In the genomic region with DNA sequence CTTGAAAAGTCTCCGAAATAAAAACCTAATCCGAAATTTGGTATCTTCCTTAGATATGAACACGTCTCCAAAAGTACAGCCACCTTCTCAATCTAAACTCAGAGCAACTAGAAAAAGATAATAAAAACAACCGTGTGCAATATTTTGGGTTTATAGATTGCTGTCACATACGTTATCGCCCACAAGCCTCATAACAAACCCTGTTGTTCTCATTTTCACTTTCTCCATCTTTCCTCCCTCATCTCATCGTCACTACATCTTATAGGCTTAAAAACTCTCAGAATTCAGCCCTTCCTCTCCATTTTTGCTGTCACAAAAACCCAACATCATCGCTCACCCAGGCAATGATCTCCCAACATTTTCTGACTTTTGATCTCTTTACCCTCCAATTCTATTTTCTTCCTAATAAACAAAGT, we compare ENCODE assay signal across 8 cellular contexts. TPM values are rescaled to one million over a fixed set of nuclear protein-coding genes. Genes with fewer than 3 reads are reported as not detected.
DNase-seq lines count a peak whose midpoint lies in the region; ATAC-seq and TF ChIP-seq lines count a peak whose summit lies in the region.

No MANE protein-coding gene starts in this region.

- H3K36me3 ChIP-seq in heart left ventricle (peaks cover 0 to 8% (median 0%) of the 10 kb centered on the region in 9 donors), RWPE2 (ENCODE audit: low read depth) (no peaks in the 10 kb centered on the region), gastroesophageal sphincter (no peaks in the 10 kb centered on the region)

- no peaks in the 10 kb centered on the region for H3K9me3 Mint-ChIP-seq in stimulated activated naive CD8-positive, alpha-beta T cell treated with anti-CD3 and anti-CD28 coated beads, Interleukin-15, amount 100 ng/mL, for 72 hours

- no peak for TF ChIP-seq POLR2A in heart left ventricle (IDR thresholded peaks at IDR 0.05)
- no peak for TF ChIP-seq POLR2A in gastroesophageal sphincter (IDR thresholded peaks at IDR 0.05)

- DNase-seq in heart left ventricle (no peak), Right ventricle myocardium superior (no peak), RWPE2 (ENCODE audit: low spot score) (no peak), GM13977 (ENCODE audit: low spot score) (no peak), MV-4-11 (lab: John Stamatoyannopoulos, UW) (no peak)
- DNase-seq in stimulated activated naive CD8-positive, alpha-beta T cell treated with anti-CD3 and anti-CD28 coated beads, Interleukin-15, amount 100 ng/mL, for 72 hours: no peak
- no peak for DNase-seq in effector CD4-positive, alpha-beta T cell

- no peak for TF ChIP-seq EP300 in gastroesophageal sphincter (IDR thresholded peaks at IDR 0.05)

- H3K4me1 ChIP-seq in heart left ventricle: peaks cover 0 to 42% (median 18%) of the 10 kb centered on the region in 12 donors
- peaks cover 5% of the 10 kb centered on the region for H3K4me1 ChIP-seq in RWPE2 (ENCODE audit: insufficient read depth, poor library complexity, severe bottlenecking)
- peaks cover 0 to 42% (median 13%) of the 10 kb centered on the region in 3 donors for H3K4me1 ChIP-seq in gastroesophageal sphincter

- peak overlapping the region in 11 of 12 donors; percentile 17 to 84 (median 47) for H3K27ac ChIP-seq in heart left ventricle
- no peak overlapping the region for H3K27ac ChIP-seq in RWPE2 (ENCODE audit: poor library complexity, severe bottlenecking)
- peak overlapping the region; percentile 44 to 75 (median 73) for H3K27ac ChIP-seq in gastroesophageal sphincter

- intact Hi-C loops in heart left ventricle (cut with DNase I): loop anchor here in 2 of 10 donors (1.0 to 10.0 kb wide), 2 partner anchors 11 to 352 kb away; a partner anchor contains a TSS
- intact Hi-C loops in Right ventricle myocardium superior (cut with DNase I): loop anchor here (10.0 kb wide), 1 partner anchor 352 kb away; no protein-coding TSS in a partner anchor

- H3K9me3 ChIP-seq in heart left ventricle (no peaks in the 10 kb centered on the region), RWPE2 (ENCODE audit: severe bottlenecking) (no peaks in the 10 kb centered on the region), gastroesophageal sphincter (no peaks in the 10 kb centered on the region)

- peak overlapping the region; percentile 95 to 97 for H3K27ac Mint-ChIP-seq in stimulated activated naive CD8-positive, alpha-beta T cell treated with anti-CD3 and anti-CD28 coated beads, Interleukin-15, amount 100 ng/mL, for 72 hours

- TF ChIP-seq CTCF in heart left ventricle (IDR thresholded peaks at IDR 0.05) (no peak), RWPE2 (IDR thresholded peaks at IDR 0.05; ENCODE audit: poor library complexity, severe bottlenecking) (no peak), gastroesophageal sphincter (IDR thresholded peaks at IDR 0.05) (no peak), GM13977 (IDR thresholded peaks at IDR 0.05; ENCODE audit: extremely low read depth, insufficient read depth, missing control alignments) (no peak)

- WGBS in heart left ventricle, 4 donors: 15 to 19% (median 17%) methylated on average over 8 of the region's 8 CpGs
- 11 to 20% methylated on average over 8 of the region's 8 CpGs for WGBS in gastroesophageal sphincter (ENCODE audit: low coverage in 1 of 2), 2 donors

- peaks cover 7% of the 10 kb centered on the region for H3K27me3 Mint-ChIP-seq in stimulated activated naive CD8-positive, alpha-beta T cell treated with anti-CD3 and anti-CD28 coated beads, Interleukin-15, amount 100 ng/mL, for 72 hours

- H3K4me3 Mint-ChIP-seq in stimulated activated naive CD8-positive, alpha-beta T cell treated with anti-CD3 and anti-CD28 coated beads, Interleukin-15, amount 100 ng/mL, for 72 hours: peak overlapping the region; percentile 96 to 97

- ATAC-seq in heart left ventricle (no peak), Right ventricle myocardium superior (ENCODE audit: poor library complexity) (no peak), RWPE2 (ENCODE audit: low read depth) (no peak), gastroesophageal sphincter (no peak)
- peak; percentile 65 for ATAC-seq in stimulated activated naive CD8-positive, alpha-beta T cell treated with anti-CD3 and anti-CD28 coated beads, Interleukin-15, amount 100 ng/mL, for 72 hours

- in situ Hi-C loops in GM13977 (cut with MboI; ENCODE audit: low pct_unique_long_range_greater_than_20kb, low sequenced_read_pairs, unreplicated experiment): no loop called here

- H3K27me3 ChIP-seq in heart left ventricle (peaks cover 0 to 17% (median 0%) of the 10 kb centered on the region in 9 donors), RWPE2 (ENCODE audit: insufficient read depth, poor library complexity, severe bottlenecking) (no peaks in the 10 kb centered on the region), gastroesophageal sphincter (peaks cover 28% of the 10 kb centered on the region)

- H3K4me1 Mint-ChIP-seq in stimulated activated naive CD8-positive, alpha-beta T cell treated with anti-CD3 and anti-CD28 coated beads, Interleukin-15, amount 100 ng/mL, for 72 hours: peaks cover 40% of the 10 kb centered on the region

- peak overlapping the region; percentile 60 to 99 (median 88) for H3K4me3 ChIP-seq in heart left ventricle
- H3K4me3 ChIP-seq in RWPE2 (ENCODE audit: severe bottlenecking): peak overlapping the region; percentile 73
- peak overlapping the region; percentile 74 to 81 for H3K4me3 ChIP-seq in gastroesophageal sphincter

RNA-seq across cellular contexts. Expression of a gene that starts 0.4 kb away (rescaled TPM):
- total RNA-seq in heart left ventricle: 10 to 100 TPM in 5 of 9 donors, 1 to 10 TPM in 4; 6.5 to 14.0 (median 10.8) TPM
- polyA plus RNA-seq in heart left ventricle: 1 to 10 TPM; 3.7 to 9.4 TPM
- 9.1 TPM for total RNA-seq in Right ventricle myocardium superior
- 10 to 100 TPM in 3 of 4 donors, 1 to 10 TPM in 1; 8.9 to 17.6 (median 14.6) TPM for total RNA-seq in gastroesophageal sphincter

RNA-seq across cellular contexts. Expression of a gene that starts 11.1 kb away (rescaled TPM):
- total RNA-seq in heart left ventricle: 10 to 100 TPM; 23.5 to 46.2 (median 32.8) TPM
- polyA plus RNA-seq in heart left ventricle: 10 to 100 TPM; 23.8 to 34.1 TPM
- 19.4 TPM for total RNA-seq in Right ventricle myocardium superior
- 10 to 100 TPM; 40.8 to 56.4 (median 43.8) TPM for total RNA-seq in gastroesophageal sphincter
